In the genomic region with DNA sequence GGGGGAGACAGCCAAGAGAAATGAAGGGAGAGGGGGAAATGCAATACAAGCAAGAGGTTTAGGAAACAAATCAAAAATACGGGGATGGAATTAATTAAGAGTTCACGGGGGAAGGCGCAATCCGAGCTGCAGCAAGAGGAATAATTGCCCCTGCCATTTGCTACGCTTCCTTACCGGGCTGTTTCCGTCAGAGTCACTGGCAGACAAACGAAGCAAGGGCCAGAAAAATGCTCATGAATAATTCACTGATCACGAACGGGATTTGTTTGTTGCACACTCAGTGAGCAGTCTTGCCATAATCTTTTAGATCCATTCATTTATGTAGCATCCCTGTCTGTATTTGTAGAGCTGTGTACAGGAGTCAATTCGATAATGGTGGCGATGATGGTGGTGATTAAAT, we compare ENCODE assay signal across 15 cellular contexts. TPM values are rescaled to one million over a fixed set of nuclear protein-coding genes. Genes with fewer than 3 reads are reported as not detected.
DNase-seq lines count a peak whose midpoint lies in the region; ATAC-seq and TF ChIP-seq lines count a peak whose summit lies in the region.
"Had no signal": no experiment of that assay in that cellular context is flagged by ENCODE, and none has a peak within 500 bp of the region (broad histone marks: within the 10 kb centered on the region; RNA-seq: fewer than 3 reads in every experiment).

No MANE protein-coding gene starts in this region.

- TF ChIP-seq CTCF in AG04450 (IDR thresholded peaks at IDR 0.05; ENCODE audit: low read depth, low read length) (no peak), IMR-90 (conservative IDR thresholded peaks at IDR 0.05; ENCODE audit: low read depth, low read length) (no peak), lower leg skin (IDR thresholded peaks at IDR 0.05) (no peak), PC-3 (conservative IDR thresholded peaks at IDR 0.05; ENCODE audit: low read depth, low read length) (no peak)

- dilution Hi-C loops in IMR-90 (cut with HindIII; ENCODE audit: low sequenced_read_pairs, unreplicated experiment), result no loop called here

- TF ChIP-seq POLR2A in IMR-90 (IDR thresholded peaks at IDR 0.05; ENCODE audit: low read depth, low read length) (no peak), lower leg skin (IDR thresholded peaks at IDR 0.05) (no peak)

- H2BK20ac ChIP-seq in IMR-90 (ENCODE audit: low read depth, low read length), result no peak overlapping the region

- H2AK9ac ChIP-seq in IMR-90 (replicated peaks; ENCODE audit: low read depth, low read length, poor library complexity), result no peak overlapping the region

- no peaks in the 10 kb centered on the region for H3F3A ChIP-seq in PC-3 (ENCODE audit: low read length, unreplicated experiment)

- 46% methylated on average over 9 of the region's 12 CpGs; no CpG with 5 or more reads in 1 of the 2 experiments for WGBS in IMR-90 (ENCODE audit: extremely low coverage in 2 of 2, insufficient read length in 1 of 2), 2 experiments
- WGBS in lower leg skin, 2 donors, result 46 to 58% methylated on average over 12 of the region's 12 CpGs

- no peak overlapping the region for H4K5ac ChIP-seq in IMR-90 (ENCODE audit: low read depth, low read length)

- H4K20me1 ChIP-seq in IMR-90 (ENCODE audit: insufficient read depth, low read length) (no peaks in the 10 kb centered on the region), PC-3 (ENCODE audit: low read length) (no peaks in the 10 kb centered on the region)

- peaks cover 3% of the 10 kb centered on the region; the same call in 1 of the 2 replicates for H3K9me3 ChIP-seq in AG04450 (ENCODE audit: control insufficient read depth, insufficient read depth, low read length)
- peaks cover 2% of the 10 kb centered on the region for H3K9me3 ChIP-seq in IMR-90 (ENCODE audit: control insufficient read depth, insufficient read depth, low read length)
- H3K9me3 ChIP-seq in muscle layer of duodenum (ENCODE audit: control insufficient read depth in 1 of 2, low read length in 2 of 2), result no peaks in the 10 kb centered on the region
- no peaks in the 10 kb centered on the region for H3K9me3 ChIP-seq in PC-3 (ENCODE audit: low read length)

- H2BK5ac ChIP-seq in IMR-90 (ENCODE audit: low read depth, low read length, poor library complexity, severe bottlenecking), result no peak overlapping the region

- no peak overlapping the region for H2BK15ac ChIP-seq in IMR-90 (ENCODE audit: low read depth, low read length)

- H3K18ac ChIP-seq in IMR-90 (ENCODE audit: low read depth, low read length), result no peak overlapping the region

- H2AFZ ChIP-seq in IMR-90 (replicated peaks; ENCODE audit: low read length, poor library complexity), result no peak overlapping the region
- no peak overlapping the region for H2AFZ ChIP-seq in PC-3 (ENCODE audit: low read length)

- POLR2A ChIA-PET in AG04450 (lab: Yijun Ruan, JAX), result no interaction called here
- POLR2A ChIA-PET in IMR-90 (lab: Charles Lee; ENCODE audit: unreplicated experiment), result no interaction called here
- POLR2A ChIA-PET in PC-3 (lab: Charles Lee; ENCODE audit: unreplicated experiment), result no interaction called here

- H3K4me3 ChIP-seq in AG04450 (ENCODE audit: low read depth, low read length), result peak overlapping the region; percentile 55
- peak overlapping the region; percentile 4; the same call in 1 of the 2 replicates for H3K4me3 ChIP-seq in IMR-90 (ENCODE audit: insufficient read depth, low read depth, low read length)
- H3K4me3 ChIP-seq in muscle layer of duodenum (ENCODE audit: low read depth in 1 of 2, low read length in 2 of 2), result peak overlapping the region; percentile 45 to 51
- no peak overlapping the region for H3K4me3 ChIP-seq in lower leg skin (ENCODE audit: low read depth, poor library complexity, severe bottlenecking)
- no peak overlapping the region for H3K4me3 ChIP-seq in PC-3 (ENCODE audit: low read length)
- H3K4me3 ChIP-seq: BLaER1 treated with 17β-estradiol and CSF1 and Interleukin-3, amounts not matched to agents 10 nM and 100 nM had no signal

- no peak overlapping the region for H3K23ac ChIP-seq in IMR-90 (ENCODE audit: low read depth, low read length)

- no peak overlapping the region for H4K91ac ChIP-seq in IMR-90 (ENCODE audit: insufficient read depth, low read depth, low read length)

- DNase-seq in AG04450 (ENCODE audit: low read depth, low spot score) (no peak), IMR-90 (no peak), cerebellar cortex (ENCODE audit: low spot score) (peak; percentile 42), lower leg skin (ENCODE audit: low spot score in 2 of 2) (no peak), PC-3 (no peak)
- DNase-seq in stimulated activated CD4-positive, alpha-beta T cell treated with anti-CD3 and anti-CD28 coated beads, Interleukin-1b, Interleukin-23, amount 100 ng/mL, for 48 hours, result no peak
- DNase-seq: activated B cell treated with CpG ODN at 0.5 μM for 24 hours; activated naive CD8-positive, alpha-beta T cell treated with anti-CD3 and anti-CD28 coated beads, Interleukin-2, amount 10 ng/mL, durations not matched to agents 7 days and 5 days; foreskin keratinocyte; stimulated activated CD4-positive, alpha-beta T cell treated with anti-CD3 and anti-CD28 coated beads, Interleukin-4, amount 100 ng/mL, for 4 hours had no signal

- H3K79me1 ChIP-seq in IMR-90 (ENCODE audit: low read depth in 1 of 2, low read length in 2 of 2), result no peaks in the 10 kb centered on the region

- H3K27me3 ChIP-seq in AG04450 (ENCODE audit: control insufficient read depth, insufficient read depth, low read length), result peaks cover 23% of the 10 kb centered on the region
- peaks cover 24% of the 10 kb centered on the region for H3K27me3 ChIP-seq in IMR-90 (ENCODE audit: control insufficient read depth, insufficient read depth, low read length)
- no peaks in the 10 kb centered on the region for H3K27me3 ChIP-seq in muscle layer of duodenum (ENCODE audit: low read depth, low read length)
- peaks cover 15% of the 10 kb centered on the region; the same call in 1 of the 2 replicates for H3K27me3 ChIP-seq in PC-3 (ENCODE audit: low read length)

- no peaks in the 10 kb centered on the region for H3K79me2 ChIP-seq in PC-3 (ENCODE audit: low read length)

- no peak overlapping the region for H3K9ac ChIP-seq in IMR-90 (ENCODE audit: low read depth, low read length)
- H3K9ac ChIP-seq in PC-3 (ENCODE audit: low read length), result no peak overlapping the region
- H3K9ac ChIP-seq: BLaER1 treated with 17β-estradiol and CSF1 and Interleukin-3, amounts not matched to agents 10 nM and 100 nM had no signal

- no peak overlapping the region for H3K4ac ChIP-seq in IMR-90 (ENCODE audit: low read depth, low read length)

- intact Hi-C loops in IMR-90 (cut with micrococcal nuclease), result no loop called here
- intact Hi-C loops in lower leg skin (cut with DNase I; ENCODE audit: low total_unique reads), result no loop called here
- intact Hi-C loops in PC-3 (cut with micrococcal nuclease), result no loop called here

- 0 out of 2 replicates have a peak, but pooled peaks cover 2% of the 10 kb centered on the region for H3K4me1 ChIP-seq in IMR-90 (ENCODE audit: control insufficient read depth, insufficient read depth, low read length)
- H3K4me1 ChIP-seq in muscle layer of duodenum (ENCODE audit: control insufficient read depth in 1 of 2, insufficient read depth in 2 of 2, low read length in 2 of 2), result peaks cover 3 to 11% of the 10 kb centered on the region in 2 donors
- no peaks in the 10 kb centered on the region for H3K4me1 ChIP-seq in PC-3 (ENCODE audit: insufficient read depth, low read length)
- H3K4me1 ChIP-seq: foreskin keratinocyte had no signal

- H2BK120ac ChIP-seq in IMR-90 (ENCODE audit: low read depth, low read length), result no peak overlapping the region

- H3K4me2 ChIP-seq in IMR-90 (ENCODE audit: low read depth, low read length) (peak overlapping the region; percentile 13), PC-3 (ENCODE audit: low read length) (no peak overlapping the region)
- H3K4me2 ChIP-seq: BLaER1 treated with 17β-estradiol and CSF1 and Interleukin-3, amounts not matched to agents 10 nM and 100 nM had no signal

- no peaks in the 10 kb centered on the region for H3K9me1 ChIP-seq in IMR-90 (ENCODE audit: insufficient read depth, low read length)

- no peaks in the 10 kb centered on the region for H3K36me3 ChIP-seq in IMR-90 (ENCODE audit: control insufficient read depth, insufficient read depth, low read length)
- no peaks in the 10 kb centered on the region for H3K36me3 ChIP-seq in muscle layer of duodenum (ENCODE audit: control insufficient read depth in 1 of 2, insufficient read depth in 2 of 2, low read length in 2 of 2)
- no peaks in the 10 kb centered on the region for H3K36me3 ChIP-seq in PC-3 (ENCODE audit: low read depth, low read length)

- no peak overlapping the region for H4K8ac ChIP-seq in IMR-90 (ENCODE audit: low read depth in 2 of 2, low read length in 2 of 2)

- H3K27ac ChIP-seq in AG04450 (ENCODE audit: low read depth, low read length) (no peak overlapping the region), IMR-90 (ENCODE audit: insufficient read depth, low read length) (no peak overlapping the region), muscle layer of duodenum (ENCODE audit: low read length) (no peak overlapping the region), PC-3 (ENCODE audit: low read length) (no peak overlapping the region)
- H3K27ac ChIP-seq: BLaER1 treated with 17β-estradiol and CSF1 and Interleukin-3, amounts not matched to agents 10 nM and 100 nM; foreskin keratinocyte; HL-60 had no signal

- H3K14ac ChIP-seq in IMR-90 (replicated peaks; ENCODE audit: low read depth, low read length), result no peak overlapping the region

- no peak overlapping the region for H2AK5ac ChIP-seq in IMR-90 (ENCODE audit: low read depth, low read length)

- no peaks in the 10 kb centered on the region for H3K9me2 ChIP-seq in PC-3 (replicated peaks; ENCODE audit: low read length)

- no peak overlapping the region for H3K56ac ChIP-seq in IMR-90 (ENCODE audit: extremely low read depth, insufficient read depth, low read length)

- ATAC-seq in IMR-90 (ENCODE audit: low read depth) (no peak), GM21367 (IDR thresholded peaks at IDR 0.05; ENCODE audit: unreplicated experiment) (no peak), PC-3 (no peak)
- ATAC-seq: foreskin keratinocyte; stimulated activated memory B cell treated with anti-CD40 and anti-IgM and Interleukin-4, amounts not matched to agents 10 μg/mL and 1 μg/mL and 100 μg/mL, for 72 hours had no signal

- no peak for TF ChIP-seq RAD21 in IMR-90 (IDR thresholded peaks at IDR 0.05; ENCODE audit: low read length)

- CTCF ChIA-PET in AG04450 (lab: Charles Lee), result no interaction called here
- CTCF ChIA-PET in IMR-90 (lab: Yijun Ruan, JAX), result interaction anchor here (0.6 kb wide), 1 partner anchor 345 kb away, joined by 4 read pairs; no protein-coding TSS in a partner anchor
- CTCF ChIA-PET in PC-3 (lab: Charles Lee), result no interaction called here

- BruUV-seq in IMR-90 (replicated peaks; lab: Mats Ljungman, UMichigan) (no TSS peak), PC-3 (replicated peaks; lab: Mats Ljungman, UMichigan) (no TSS peak)

- in situ Hi-C loops in IMR-90 (cut with MboI; ENCODE audit: low sequenced_read_pairs), result no loop called here

RNA-seq across cellular contexts. Expression of gene PLXNC1, which starts 39.0 kb away (rescaled TPM):
- 3.8 and 4.8 TPM in 2 replicates for polyA plus RNA-seq in AG04450 (2011; rRNA removed)
- polyA minus RNA-seq in AG04450 (2011; rRNA and poly(A)+ RNA removed), result 4.0 and 5.8 TPM in 2 replicates
- 1.1 and 1.6 TPM in 2 replicates for total RNA-seq in IMR-90 (2012; rRNA removed)
- polyA plus RNA-seq in IMR-90 (2012; rRNA removed), result 0.77 and 1.0 TPM in 2 replicates
- polyA plus RNA-seq in IMR-90 (2012; cell fraction: cytosol; rRNA removed), result 0.10 and 0.30 TPM in 2 replicates
- 0.25 and 0.88 TPM in 2 replicates for polyA plus RNA-seq in IMR-90 (2012; cell fraction: nucleus; rRNA removed; ENCODE audit: low replicate concordance)
- 10 to 100 TPM in 1 of 4 donors, 1 to 10 TPM in 3; 7.6 to 10.8 (median 8.2) TPM for total RNA-seq in lower leg skin
- 0.15 TPM in 1 of 2 replicates, not detected in the other for total RNA-seq in PC-3 (2014; rRNA removed)

Comparison
In these comparisons a context has a peak if more than half of its experiments do, and no peak if none do; other contexts are left out.
1. H3K4me3 ChIP-seq: peak in AG04450 (single experiment), IMR-90 (single experiment) and muscle layer of duodenum (2 of 2); none in lower leg skin (single experiment) and PC-3 (single experiment).